In genomic region chr17:420479-421175, GRCh38 we compare ENCODE assay signal across 20 cellular contexts.
"Had no signal": no experiment of that assay in that cellular context is flagged by ENCODE, and none has a peak within 500 bp of the region (broad histone marks: within the 10 kb centered on the region; RNA-seq: fewer than 3 reads in every experiment).

No MANE protein-coding gene starts in this region.

- H3K9me3 Mint-ChIP-seq: activated B cell treated with CpG ODN at 0.5 μM for 24 hours, neural crest cell, type B pancreatic cell had no signal

- H3K4me1 ChIP-seq: body of pancreas, gastroesophageal sphincter, testis had no signal

- H3K36me3 ChIP-seq: cardiac muscle cell, gastroesophageal sphincter had no signal

- H3K36me3 Mint-ChIP-seq: type B pancreatic cell had no signal

- ATAC-seq: activated CD4-positive, alpha-beta T cell treated with anti-CD3 and anti-CD28 coated beads for 36 hours; body of pancreas; gastroesophageal sphincter; left ventricle myocardium superior had no signal

- H3K9me3 ChIP-seq: body of pancreas, gastroesophageal sphincter, testis had no signal

- H3K4me3 ChIP-seq: body of pancreas, cardiac muscle cell, gastroesophageal sphincter, SK-N-MC, testis had no signal

- H3K27ac Mint-ChIP-seq: activated B cell treated with CpG ODN at 0.5 μM for 24 hours; activated CD4-positive, alpha-beta T cell treated with anti-CD3 and anti-CD28 coated beads for 36 hours had no signal

- DNase-seq: activated B cell treated with CpG ODN at 0.5 μM for 24 hours; activated CD4-positive, alpha-beta T cell treated with anti-CD3 and anti-CD28 coated beads for 36 hours; activated gamma-delta T cell treated with Interleukin-2 at 50 U/mL for 16 hours; activated T-cell treated with anti-CD3 and anti-CD28 coated beads, Interleukin-2, amount 50 U/mL, for 1 hour; body of pancreas; cortex of kidney; hypothalamus; left ventricle myocardium superior; mammary epithelial cell; stimulated activated CD4-positive, alpha-beta T cell treated with anti-CD3 and anti-CD28 coated beads, Interleukin-2, amount 100 ng/mL, for 48 hours; stimulated activated CD8-positive, alpha-beta memory T cell treated with anti-CD3 and anti-CD28 coated beads, Interleukin-4, amount 100 ng/mL, for 48 hours; stimulated activated naive CD4-positive, alpha-beta T cell; T1000; testis had no signal

- H3K27me3 Mint-ChIP-seq: activated CD4-positive, alpha-beta T cell treated with anti-CD3 and anti-CD28 coated beads for 36 hours had no signal

- H3K4me3 Mint-ChIP-seq: activated B cell treated with CpG ODN at 0.5 μM for 24 hours; activated CD4-positive, alpha-beta T cell treated with anti-CD3 and anti-CD28 coated beads for 36 hours; neural crest cell; type B pancreatic cell had no signal

- H3K27ac ChIP-seq: body of pancreas, cardiac muscle cell, epithelial cell of prostate, gastroesophageal sphincter, SK-N-MC, testis had no signal

- H3K27me3 ChIP-seq: body of pancreas, cardiac muscle cell, testis had no signal
